1 cellular context compared by ENCODE assay signal in the genomic region with DNA sequence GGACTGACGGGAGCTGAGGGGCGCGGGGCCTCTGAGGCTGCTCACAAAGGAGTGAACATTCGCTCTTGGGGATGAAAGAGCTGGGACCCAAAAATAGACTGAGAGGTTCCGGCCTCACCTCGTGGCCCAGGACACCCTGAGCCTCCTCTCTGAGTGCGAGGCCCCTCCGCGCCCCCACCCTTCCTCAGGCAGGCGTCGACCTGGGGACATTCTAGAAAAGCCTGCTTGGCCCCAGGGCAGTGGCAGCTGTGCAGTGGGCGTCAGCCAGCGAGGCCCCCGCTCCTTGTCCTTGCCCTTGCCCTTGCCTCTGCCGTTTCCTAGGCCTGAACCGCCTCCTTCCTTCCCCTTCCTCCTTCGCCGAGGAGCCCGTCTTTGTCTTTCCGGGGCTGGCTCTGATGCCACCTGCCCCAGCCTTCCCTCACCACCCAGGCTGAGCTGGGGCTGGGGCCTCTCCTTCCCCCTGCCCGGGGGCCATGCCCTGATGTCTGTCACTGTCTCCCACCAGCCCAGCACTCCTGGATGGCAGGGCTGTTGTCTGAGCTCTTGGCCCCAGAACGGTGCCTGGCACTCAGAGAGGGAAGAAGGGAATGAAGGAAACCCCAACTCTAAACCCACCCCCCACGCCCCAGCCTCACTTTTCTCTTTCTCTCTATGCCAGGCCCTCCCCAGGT.
TF ChIP-seq lines count a peak whose summit lies in the region.

No MANE protein-coding gene starts in this region.

TF ChIP-seq in HepG2, 621 proteins besides CTCF, POLR2A, EP300 and RAD21 (continued from another document):
- TF ChIP-seq, protein P1, sequence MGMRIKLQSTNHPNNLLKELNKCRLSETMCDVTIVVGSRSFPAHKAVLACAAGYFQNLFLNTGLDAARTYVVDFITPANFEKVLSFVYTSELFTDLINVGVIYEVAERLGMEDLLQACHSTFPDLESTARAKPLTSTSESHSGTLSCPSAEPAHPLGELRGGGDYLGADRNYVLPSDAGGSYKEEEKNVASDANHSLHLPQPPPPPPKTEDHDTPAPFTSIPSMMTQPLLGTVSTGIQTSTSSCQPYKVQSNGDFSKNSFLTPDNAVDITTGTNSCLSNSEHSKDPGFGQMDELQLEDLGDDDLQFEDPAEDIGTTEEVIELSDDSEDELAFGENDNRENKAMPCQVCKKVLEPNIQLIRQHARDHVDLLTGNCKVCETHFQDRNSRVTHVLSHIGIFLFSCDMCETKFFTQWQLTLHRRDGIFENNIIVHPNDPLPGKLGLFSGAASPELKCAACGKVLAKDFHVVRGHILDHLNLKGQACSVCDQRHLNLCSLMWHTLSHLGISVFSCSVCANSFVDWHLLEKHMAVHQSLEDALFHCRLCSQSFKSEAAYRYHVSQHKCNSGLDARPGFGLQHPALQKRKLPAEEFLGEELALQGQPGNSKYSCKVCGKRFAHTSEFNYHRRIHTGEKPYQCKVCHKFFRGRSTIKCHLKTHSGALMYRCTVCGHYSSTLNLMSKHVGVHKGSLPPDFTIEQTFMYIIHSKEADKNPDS (CRISPR knock-in tag; IDR thresholded peaks at IDR 0.05) = no peak
- TF ChIP-seq DPF2 (CRISPR knock-in tag; IDR thresholded peaks at IDR 0.05; ENCODE audit: borderline replicate concordance, low read depth) (no peak), HOXD1 (CRISPR knock-in tag; IDR thresholded peaks at IDR 0.05) (no peak)
